In genomic region chr9:123349691-123350480, GRCh38 we compare ENCODE assay signal across 1 cellular context.
A peak's percentile ranks its signal among the peaks of the same experiment; 100 is the strongest.
TF ChIP-seq lines count a peak whose summit lies in the region.

No MANE protein-coding gene starts in this region.

TF ChIP-seq in HepG2, 621 proteins besides CTCF, POLR2A, EP300 and RAD21 (continued from another document and continues in another):
- TF ChIP-seq ZBTB39 (CRISPR knock-in tag; IDR thresholded peaks at IDR 0.05) (no peak), PHF20 (CRISPR knock-in tag; IDR thresholded peaks at IDR 0.05) (no peak), FOXP1 (IDR thresholded peaks at IDR 0.05) (no peak), FOXP1 (CRISPR knock-in tag; IDR thresholded peaks at IDR 0.05) (no peak), ZFP62 (CRISPR knock-in tag; IDR thresholded peaks at IDR 0.05) (no peak), ZNF160 (CRISPR knock-in tag; IDR thresholded peaks at IDR 0.05) (no peak), XRCC5 (optimal IDR thresholded peaks at IDR 0.05; ENCODE audit: low read length) (peak; percentile 44), TEAD3 (CRISPR knock-in tag; optimal IDR thresholded peaks at IDR 0.05; ENCODE audit: borderline replicate concordance) (no peak), ZNF280B (CRISPR knock-in tag; IDR thresholded peaks at IDR 0.05; ENCODE audit: borderline replicate concordance) (0 out of 2 replicates have a peak, but pooled peaks have one; percentile 37), PAXIP1 (CRISPR knock-in tag; conservative IDR thresholded peaks at IDR 0.05) (no peak), ZNF687 (CRISPR knock-in tag; IDR thresholded peaks at IDR 0.05) (peak; percentile 52), PATZ1 (CRISPR knock-in tag; IDR thresholded peaks at IDR 0.05) (peak; percentile 70; the same call in 1 of the 2 replicates), ZNF354B (CRISPR knock-in tag; IDR thresholded peaks at IDR 0.05) (no peak), KDM5B (CRISPR knock-in tag; IDR thresholded peaks at IDR 0.05; ENCODE audit: borderline replicate concordance) (no peak), CREBL2 (CRISPR knock-in tag; IDR thresholded peaks at IDR 0.05; ENCODE audit: borderline replicate concordance) (no peak), MBD4 (IDR thresholded peaks at IDR 0.05; ENCODE audit: borderline replicate concordance, low read length) (no peak), ZNF543 (CRISPR knock-in tag; IDR thresholded peaks at IDR 0.05) (no peak), DMTF1 (CRISPR knock-in tag; IDR thresholded peaks at IDR 0.05) (no peak), SIN3B (IDR thresholded peaks at IDR 0.05; ENCODE audit: low read length) (no peak), GABPA (IDR thresholded peaks at IDR 0.05; ENCODE audit: low read depth, low read length) (no peak), GABPA (CRISPR knock-in tag; IDR thresholded peaks at IDR 0.05; ENCODE audit: low read depth) (no peak), ZFP91 (CRISPR knock-in tag; IDR thresholded peaks at IDR 0.05; ENCODE audit: borderline replicate concordance) (peak; percentile 26; the same call in 1 of the 2 replicates), TEAD2 (CRISPR knock-in tag; IDR thresholded peaks at IDR 0.05) (no peak), NFATC3 (CRISPR knock-in tag; IDR thresholded peaks at IDR 0.05) (no peak), REXO4 (CRISPR knock-in tag; IDR thresholded peaks at IDR 0.05; ENCODE audit: borderline replicate concordance) (no peak), TCF7L2 (IDR thresholded peaks at IDR 0.05; ENCODE audit: low read depth, low read length) (no peak), MXI1 (IDR thresholded peaks at IDR 0.05; ENCODE audit: borderline replicate concordance, low read depth, low read length) (peak; percentile 31; the same call in 1 of the 3 replicates), HDAC6 (IDR thresholded peaks at IDR 0.05; ENCODE audit: low read depth, low read length) (no peak)
- TF ChIP-seq, protein P1, sequence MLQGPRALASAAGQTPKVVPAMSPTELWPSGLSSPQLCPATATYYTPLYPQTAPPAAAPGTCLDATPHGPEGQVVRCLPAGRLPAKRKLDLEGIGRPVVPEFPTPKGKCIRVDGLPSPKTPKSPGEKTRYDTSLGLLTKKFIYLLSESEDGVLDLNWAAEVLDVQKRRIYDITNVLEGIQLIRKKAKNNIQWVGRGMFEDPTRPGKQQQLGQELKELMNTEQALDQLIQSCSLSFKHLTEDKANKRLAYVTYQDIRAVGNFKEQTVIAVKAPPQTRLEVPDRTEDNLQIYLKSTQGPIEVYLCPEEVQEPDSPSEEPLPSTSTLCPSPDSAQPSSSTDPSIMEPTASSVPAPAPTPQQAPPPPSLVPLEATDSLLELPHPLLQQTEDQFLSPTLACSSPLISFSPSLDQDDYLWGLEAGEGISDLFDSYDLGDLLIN (CRISPR knock-in tag; IDR thresholded peaks at IDR 0.05; ENCODE audit: borderline replicate concordance) = no peak
- TF ChIP-seq, protein P2, sequence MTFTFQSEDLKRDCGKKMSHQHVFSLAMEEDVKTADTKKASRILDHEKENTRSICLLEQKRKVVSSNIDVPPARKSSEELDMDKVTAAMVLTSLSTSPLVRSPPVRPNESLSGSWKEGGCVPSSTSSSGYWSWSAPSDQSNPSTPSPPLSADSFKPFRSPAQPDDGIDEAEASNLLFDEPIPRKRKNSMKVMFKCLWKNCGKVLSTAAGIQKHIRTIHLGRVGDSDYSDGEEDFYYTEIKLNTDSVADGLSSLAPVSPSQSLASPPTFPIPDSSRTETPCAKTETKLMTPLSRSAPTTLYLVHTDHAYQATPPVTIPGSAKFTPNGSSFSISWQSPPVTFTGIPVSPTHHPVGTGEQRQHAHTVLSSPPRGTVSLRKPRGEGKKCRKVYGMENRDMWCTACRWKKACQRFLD (CRISPR knock-in tag; IDR thresholded peaks at IDR 0.05; ENCODE audit: borderline replicate concordance) = no peak
